ENCODE assay signal across 25 cellular contexts in genomic region chr1:199149591-199149990, GRCh38.
"Had no signal": no experiment of that assay in that cellular context is flagged by ENCODE, and none has a peak within 500 bp of the region (broad histone marks: within the 10 kb centered on the region; RNA-seq: fewer than 3 reads in every experiment).

No MANE protein-coding gene starts in this region.

- H3K27ac Mint-ChIP-seq: dendritic cell treated with granulocyte-macrophage colony-stimulating factor and Interleukin-4, amounts not matched to agents 40 ng/mL and 50 ng/mL, for 4 days; endodermal cell; naive thymus-derived CD8-positive, alpha-beta T cell; nephron progenitor cell; stimulated activated effector memory CD8-positive, alpha-beta T cell treated with anti-CD3 and anti-CD28 coated beads, Interleukin-12 subunit alpha, Interleukin-12 subunit beta, amount 100 ng/mL, for 72 hours had no signal

- H3K27ac ChIP-seq: epithelial cell of prostate, gastrocnemius medialis, lower lobe of right lung, prostate gland, sigmoid colon, thoracic aorta, transverse colon, upper lobe of right lung, uterus had no signal

- H3K36me3 Mint-ChIP-seq: naive thymus-derived CD8-positive, alpha-beta T cell; stimulated activated effector memory CD8-positive, alpha-beta T cell treated with anti-CD3 and anti-CD28 coated beads, Interleukin-12 subunit alpha, Interleukin-12 subunit beta, amount 100 ng/mL, for 72 hours had no signal

- H3K27me3 Mint-ChIP-seq: dendritic cell treated with granulocyte-macrophage colony-stimulating factor and Interleukin-4, amounts not matched to agents 40 ng/mL and 50 ng/mL, for 4 days had no signal

- DNase-seq: effector CD8-positive, alpha-beta T cell; endodermal cell; foreskin fibroblast; gastrocnemius medialis; head of caudate nucleus; left ventricle myocardium superior; lower lobe of right lung; naive thymus-derived CD8-positive, alpha-beta T cell; nephron progenitor cell; nucleus accumbens; right cardiac atrium; sigmoid colon; stimulated activated CD4-positive, alpha-beta T cell treated with anti-CD3 and anti-CD28 coated beads, Interleukin-2, amount 100 ng/mL, for 24 hours; stimulated activated CD4-positive, alpha-beta T cell treated with anti-CD3 and anti-CD28 coated beads, Interleukin-4, amount 100 ng/mL, for 24 hours; stimulated activated naive CD4-positive, alpha-beta T cell treated with Interleukin-2 at 50 U/mL for 16 hours; transverse colon; upper lobe of right lung; uterus had no signal

- H3K9me3 ChIP-seq: gastrocnemius medialis, lower lobe of right lung, prostate gland, sigmoid colon, thoracic aorta, transverse colon, upper lobe of right lung, uterus had no signal

- H3K27me3 ChIP-seq: gastrocnemius medialis, sigmoid colon, transverse colon, upper lobe of right lung, uterus had no signal

- ATAC-seq: esophagus mucosa; gastrocnemius medialis; left ventricle myocardium superior; lower lobe of right lung; naive thymus-derived CD8-positive, alpha-beta T cell; right cardiac atrium; stimulated activated effector memory CD8-positive, alpha-beta T cell treated with anti-CD3 and anti-CD28 coated beads, Interleukin-12 subunit alpha, Interleukin-12 subunit beta, amount 100 ng/mL, for 72 hours; upper lobe of right lung had no signal

- H3K4me1 Mint-ChIP-seq: endodermal cell; stimulated activated effector memory CD8-positive, alpha-beta T cell treated with anti-CD3 and anti-CD28 coated beads, Interleukin-12 subunit alpha, Interleukin-12 subunit beta, amount 100 ng/mL, for 72 hours had no signal

- FAIRE-seq: keratinocyte had no signal

- H3K9me3 Mint-ChIP-seq: dendritic cell treated with granulocyte-macrophage colony-stimulating factor and Interleukin-4, amounts not matched to agents 40 ng/mL and 50 ng/mL, for 4 days; endodermal cell; naive thymus-derived CD8-positive, alpha-beta T cell; nephron progenitor cell; stimulated activated effector memory CD8-positive, alpha-beta T cell treated with anti-CD3 and anti-CD28 coated beads, Interleukin-12 subunit alpha, Interleukin-12 subunit beta, amount 100 ng/mL, for 72 hours had no signal

- H3K4me3 ChIP-seq: gastrocnemius medialis, lower lobe of right lung, prostate gland, sigmoid colon, thoracic aorta, transverse colon, upper lobe of right lung, uterus had no signal

- H3K36me3 ChIP-seq: gastrocnemius medialis, lower lobe of right lung, prostate gland, sigmoid colon, thoracic aorta, transverse colon, upper lobe of right lung, uterus had no signal

- H3K4me1 ChIP-seq: gastrocnemius medialis, lower lobe of right lung, prostate gland, sigmoid colon, transverse colon, upper lobe of right lung, uterus had no signal

- H3K4me3 Mint-ChIP-seq: dendritic cell treated with granulocyte-macrophage colony-stimulating factor and Interleukin-4, amounts not matched to agents 40 ng/mL and 50 ng/mL, for 4 days; endodermal cell; naive thymus-derived CD8-positive, alpha-beta T cell; nephron progenitor cell; stimulated activated effector memory CD8-positive, alpha-beta T cell treated with anti-CD3 and anti-CD28 coated beads, Interleukin-12 subunit alpha, Interleukin-12 subunit beta, amount 100 ng/mL, for 72 hours had no signal
